In genomic region chr19:5519076-5519475, GRCh38 we compare ENCODE assay signal across 37 cellular contexts. TPM values are rescaled to one million over a fixed set of nuclear protein-coding genes. Genes with fewer than 3 reads are reported as not detected.
"Had no signal": no experiment of that assay in that cellular context is flagged by ENCODE, and none has a peak within 500 bp of the region (broad histone marks: within the 10 kb centered on the region; RNA-seq: fewer than 3 reads in every experiment).

No MANE protein-coding gene starts in this region.

- H3K36me3 ChIP-seq: MG63 had no signal

- H3K27ac ChIP-seq: KMS-11 had no signal

- H3K27me3 ChIP-seq: MG63 had no signal

- H3K9me3 ChIP-seq: MG63 had no signal

- DNase-seq: Kasumi-1, MG63, MM.1S, MV-4-11, NCI-H1048, NCI-H1092, NCI-H1092 treated with DMSO at 0.1 percent for 48 hours, NCI-H1105, NCI-H1105 treated with DMSO at 0.1 percent for 48 hours, NCI-H1417, NCI-H1417 treated with DMSO at 0.1 percent for 48 hours, NCI-H1436, NCI-H1436 treated with DMSO at 0.1 percent for 48 hours, NCI-H146, NCI-H1694, NCI-H1694 treated with DMSO at 0.1 percent for 48 hours, NCI-H187, NCI-H187 treated with DMSO at 0.1 percent for 48 hours, NCI-H1930, NCI-H2029, NCI-H2029 treated with DMSO at 0.1 percent for 48 hours, NCI-H2081, NCI-H2081 treated with DMSO at 0.1 percent for 48 hours, NCI-H2107, NCI-H2171, NCI-H2171 treated with DMSO at 0.1 percent for 48 hours, NCI-H2227 treated with DMSO at 0.1 percent for 48 hours, NCI-H226, NCI-H345, NCI-H446, NCI-H446 treated with DMSO at 0.1 percent for 48 hours, NCI-H510A, NCI-H510A treated with DMSO at 0.1 percent for 48 hours, NCI-H524 had no signal

- H3K4me3 ChIP-seq: MG63 had no signal

- H3K9ac ChIP-seq: KMS-11 had no signal

- H3K4me2 ChIP-seq: KMS-11 had no signal

RNA-seq across cellular contexts. Expression of gene TINCR, which starts 48.7 kb away (rescaled TPM):
- total RNA-seq: LHCN-M2, NCI-H460 had no signal
